In the genomic region with DNA sequence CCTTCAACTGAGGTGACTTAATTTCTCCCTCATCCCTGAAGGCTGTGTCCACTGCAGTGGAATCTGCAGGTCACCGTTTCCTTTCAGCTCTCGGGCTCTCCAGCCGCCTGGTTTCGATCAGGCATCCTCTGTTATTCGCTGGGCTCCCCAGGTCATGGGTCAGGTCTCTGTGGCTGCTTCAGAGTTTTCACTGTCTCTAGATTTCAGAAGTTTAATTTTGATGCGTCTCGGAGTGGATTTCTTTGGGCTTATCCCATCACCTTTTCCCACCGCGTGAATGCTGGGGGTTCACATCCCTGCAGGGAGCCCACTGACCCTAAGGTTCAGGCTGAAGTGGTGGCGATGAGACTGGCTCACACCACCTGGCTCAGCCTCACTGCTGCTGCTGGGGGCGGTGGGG, we compare ENCODE assay signal across 1 cellular context.
TF ChIP-seq lines count a peak whose summit lies in the region.

No MANE protein-coding gene starts in this region.

TF ChIP-seq in WTC11, 78 proteins besides CTCF, POLR2A, EP300 and RAD21 (continued from another document):
- TF ChIP-seq MLX (CRISPR knock-in tag; IDR thresholded peaks at IDR 0.05) (no peak), EMX1 (CRISPR knock-in tag; IDR thresholded peaks at IDR 0.05) (no peak), ATF6 (CRISPR knock-in tag; IDR thresholded peaks at IDR 0.05) (no peak), CREM (CRISPR knock-in tag; IDR thresholded peaks at IDR 0.05) (no peak), SMAD3 (CRISPR knock-in tag; IDR thresholded peaks at IDR 0.05; ENCODE audit: borderline replicate concordance) (no peak), ZNF671 (CRISPR knock-in tag; IDR thresholded peaks at IDR 0.05) (no peak), CREB1 (CRISPR knock-in tag; IDR thresholded peaks at IDR 0.05) (no peak)
- TF ChIP-seq, protein P1, sequence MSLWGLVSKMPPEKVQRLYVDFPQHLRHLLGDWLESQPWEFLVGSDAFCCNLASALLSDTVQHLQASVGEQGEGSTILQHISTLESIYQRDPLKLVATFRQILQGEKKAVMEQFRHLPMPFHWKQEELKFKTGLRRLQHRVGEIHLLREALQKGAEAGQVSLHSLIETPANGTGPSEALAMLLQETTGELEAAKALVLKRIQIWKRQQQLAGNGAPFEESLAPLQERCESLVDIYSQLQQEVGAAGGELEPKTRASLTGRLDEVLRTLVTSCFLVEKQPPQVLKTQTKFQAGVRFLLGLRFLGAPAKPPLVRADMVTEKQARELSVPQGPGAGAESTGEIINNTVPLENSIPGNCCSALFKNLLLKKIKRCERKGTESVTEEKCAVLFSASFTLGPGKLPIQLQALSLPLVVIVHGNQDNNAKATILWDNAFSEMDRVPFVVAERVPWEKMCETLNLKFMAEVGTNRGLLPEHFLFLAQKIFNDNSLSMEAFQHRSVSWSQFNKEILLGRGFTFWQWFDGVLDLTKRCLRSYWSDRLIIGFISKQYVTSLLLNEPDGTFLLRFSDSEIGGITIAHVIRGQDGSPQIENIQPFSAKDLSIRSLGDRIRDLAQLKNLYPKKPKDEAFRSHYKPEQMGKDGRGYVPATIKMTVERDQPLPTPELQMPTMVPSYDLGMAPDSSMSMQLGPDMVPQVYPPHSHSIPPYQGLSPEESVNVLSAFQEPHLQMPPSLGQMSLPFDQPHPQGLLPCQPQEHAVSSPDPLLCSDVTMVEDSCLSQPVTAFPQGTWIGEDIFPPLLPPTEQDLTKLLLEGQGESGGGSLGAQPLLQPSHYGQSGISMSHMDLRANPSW (CRISPR knock-in tag; conservative IDR thresholded peaks at IDR 0.05; ENCODE audit: low read depth) = no peak
